ENCODE assay signal across 8 cellular contexts in genomic region chr20:35463455-35464300, GRCh38. TPM values are rescaled to one million over a fixed set of nuclear protein-coding genes. Genes with fewer than 3 reads are reported as not detected.
DNase-seq lines count a peak whose midpoint lies in the region; ATAC-seq, FAIRE-seq and TF ChIP-seq lines count a peak whose summit lies in the region.

No MANE protein-coding gene starts in this region.

- H3K9me3 ChIP-seq in pancreas, result no peaks in the 10 kb centered on the region

- peak; percentile 74 to 94 (median 90) for ATAC-seq in pancreas
- ATAC-seq in HG02938 (IDR thresholded peaks at IDR 0.05; ENCODE audit: unreplicated experiment), result no peak
- no peak for ATAC-seq in HG03039 (IDR thresholded peaks at IDR 0.05; ENCODE audit: unreplicated experiment)

- peaks cover 0 to 8% (median 0%) of the 10 kb centered on the region in 3 donors for H3K36me3 ChIP-seq in pancreas

- FAIRE-seq in pancreas (lab: Jason Lieb, UNC), result no peak

- DNase-seq in ELF-1 (ENCODE audit: low read depth, low spot score) (peak; percentile 76), LNCaP clone FGC (ENCODE audit: low read depth) (peak; percentile 45), RPMI8226 (peak; percentile 64), germinal center (ENCODE audit: low spot score) (peak; percentile 68), pancreas (peak in 3 of 6 donors; percentile 35 to 62 (median 50))
- DNase-seq in activated naive CD4-positive, alpha-beta T cell treated with Interleukin-2 at 50 U/mL for 16 hours, result peak; percentile 48

- intact Hi-C loops in pancreas (cut with DNase I), result no loop called here

- no peak overlapping the region for H3K27ac ChIP-seq in pancreas

- WGBS in pancreas, 2 donors, result 22 to 29% methylated on average over 4 of the region's 4 CpGs

- H3K4me3 ChIP-seq in LNCaP clone FGC (ENCODE audit: low read depth, low read length), result no peak overlapping the region
- H3K4me3 ChIP-seq in pancreas, result no peak overlapping the region

- no peaks in the 10 kb centered on the region for H3K4me1 ChIP-seq in pancreas

- H3K27me3 ChIP-seq in pancreas, result no peaks in the 10 kb centered on the region

- TF ChIP-seq CTCF in LNCaP clone FGC (IDR thresholded peaks at IDR 0.05; ENCODE audit: control insufficient read depth, extremely low read depth, insufficient read depth) (peak; percentile 80), pancreas (IDR thresholded peaks at IDR 0.05) (peak; percentile 60 to 74 (median 63))

RNA-seq across cellular contexts. Expression of gene CEP250, which starts 8.3 kb away (rescaled TPM):
- 10 to 100 TPM in 3 of 6 donors, 1 to 10 TPM in 3; 4.5 to 16.0 (median 10.0) TPM for total RNA-seq in pancreas
- 10 to 100 TPM in 1 of 2 donors, 1 to 10 TPM in 1; 7.2 to 16.2 TPM for polyA plus RNA-seq in pancreas

RNA-seq across cellular contexts. Expression of gene GDF5, which starts 25.6 kb away (rescaled TPM):
- not detected for total RNA-seq in pancreas
- under 1 TPM in 1 of 2 donors, not detected in 1; 0.05 TPM for polyA plus RNA-seq in pancreas

RNA-seq across cellular contexts. Expression of gene UQCC1, which starts 51.9 kb away (rescaled TPM):
- total RNA-seq in pancreas, result 10 to 100 TPM; 10.9 to 32.4 (median 15.7) TPM
- polyA plus RNA-seq in pancreas, result 10 to 100 TPM; 11.4 to 22.4 TPM

Comparison
In these comparisons a context has a peak if more than half of its experiments do, and no peak if none do; other contexts are left out.
1. ATAC-seq: peak in pancreas (4 of 4); none in HG02938 (single experiment) and HG03039 (single experiment).